Comparison of ENCODE assay signal across 1 cellular context in the genomic region with DNA sequence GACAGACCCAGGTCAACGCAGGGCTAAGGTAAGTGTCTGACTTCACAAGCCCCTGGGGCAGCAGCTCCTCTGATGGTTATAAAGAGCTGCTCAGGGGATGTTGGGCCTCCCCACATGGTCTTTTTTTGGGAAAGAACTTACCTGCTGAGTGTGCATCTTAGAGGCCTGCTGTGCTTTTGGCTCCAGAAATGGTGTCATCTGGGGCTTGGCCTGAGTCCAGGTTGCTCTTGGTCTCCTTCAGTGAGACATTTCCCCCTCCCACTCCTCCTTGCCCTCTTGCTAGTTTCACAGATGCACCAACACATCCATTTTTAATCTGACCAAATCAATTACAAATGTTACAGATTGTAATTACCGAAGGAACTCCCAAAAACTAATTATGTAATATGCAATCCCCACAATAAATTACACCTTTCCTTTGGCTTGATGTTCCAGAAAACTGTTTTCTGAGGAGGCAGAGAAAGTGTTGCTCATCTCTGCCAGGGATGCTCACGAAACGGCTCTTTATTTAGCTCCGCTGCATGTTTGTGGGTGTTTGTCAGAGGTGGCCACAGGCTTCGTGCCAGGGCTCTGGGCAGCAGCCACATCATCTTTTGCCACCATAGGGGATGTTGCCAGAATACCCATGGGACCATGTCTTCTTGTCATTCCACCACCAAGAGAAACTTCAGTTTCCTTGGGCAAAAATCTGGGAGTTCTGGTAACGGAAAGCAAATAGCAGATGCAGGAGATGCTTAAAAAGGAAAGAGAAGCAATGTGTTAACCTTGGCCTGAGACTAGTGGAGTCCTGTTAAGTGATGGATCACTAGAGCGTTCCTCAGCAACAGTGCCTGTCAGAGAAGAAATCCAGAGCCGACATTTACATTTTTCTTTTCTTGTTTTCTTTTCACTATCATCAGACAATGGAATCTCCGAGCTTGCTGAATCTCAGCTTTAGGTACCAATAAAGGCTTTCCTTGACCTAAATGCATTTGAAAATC.
TF ChIP-seq lines count a peak whose summit lies in the region.

No MANE protein-coding gene starts in this region.

TF ChIP-seq in A549, 52 proteins besides CTCF, POLR2A, EP300 and RAD21 (continued from another document):
- TF ChIP-seq, protein P1, sequence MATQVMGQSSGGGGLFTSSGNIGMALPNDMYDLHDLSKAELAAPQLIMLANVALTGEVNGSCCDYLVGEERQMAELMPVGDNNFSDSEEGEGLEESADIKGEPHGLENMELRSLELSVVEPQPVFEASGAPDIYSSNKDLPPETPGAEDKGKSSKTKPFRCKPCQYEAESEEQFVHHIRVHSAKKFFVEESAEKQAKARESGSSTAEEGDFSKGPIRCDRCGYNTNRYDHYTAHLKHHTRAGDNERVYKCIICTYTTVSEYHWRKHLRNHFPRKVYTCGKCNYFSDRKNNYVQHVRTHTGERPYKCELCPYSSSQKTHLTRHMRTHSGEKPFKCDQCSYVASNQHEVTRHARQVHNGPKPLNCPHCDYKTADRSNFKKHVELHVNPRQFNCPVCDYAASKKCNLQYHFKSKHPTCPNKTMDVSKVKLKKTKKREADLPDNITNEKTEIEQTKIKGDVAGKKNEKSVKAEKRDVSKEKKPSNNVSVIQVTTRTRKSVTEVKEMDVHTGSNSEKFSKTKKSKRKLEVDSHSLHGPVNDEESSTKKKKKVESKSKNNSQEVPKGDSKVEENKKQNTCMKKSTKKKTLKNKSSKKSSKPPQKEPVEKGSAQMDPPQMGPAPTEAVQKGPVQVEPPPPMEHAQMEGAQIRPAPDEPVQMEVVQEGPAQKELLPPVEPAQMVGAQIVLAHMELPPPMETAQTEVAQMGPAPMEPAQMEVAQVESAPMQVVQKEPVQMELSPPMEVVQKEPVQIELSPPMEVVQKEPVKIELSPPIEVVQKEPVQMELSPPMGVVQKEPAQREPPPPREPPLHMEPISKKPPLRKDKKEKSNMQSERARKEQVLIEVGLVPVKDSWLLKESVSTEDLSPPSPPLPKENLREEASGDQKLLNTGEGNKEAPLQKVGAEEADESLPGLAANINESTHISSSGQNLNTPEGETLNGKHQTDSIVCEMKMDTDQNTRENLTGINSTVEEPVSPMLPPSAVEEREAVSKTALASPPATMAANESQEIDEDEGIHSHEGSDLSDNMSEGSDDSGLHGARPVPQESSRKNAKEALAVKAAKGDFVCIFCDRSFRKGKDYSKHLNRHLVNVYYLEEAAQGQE (IDR thresholded peaks at IDR 0.05) = no peak
- TF ChIP-seq, protein P2, sequence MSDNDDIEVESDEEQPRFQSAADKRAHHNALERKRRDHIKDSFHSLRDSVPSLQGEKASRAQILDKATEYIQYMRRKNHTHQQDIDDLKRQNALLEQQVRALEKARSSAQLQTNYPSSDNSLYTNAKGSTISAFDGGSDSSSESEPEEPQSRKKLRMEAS (IDR thresholded peaks at IDR 0.05) = no peak
- TF ChIP-seq, protein P3, sequence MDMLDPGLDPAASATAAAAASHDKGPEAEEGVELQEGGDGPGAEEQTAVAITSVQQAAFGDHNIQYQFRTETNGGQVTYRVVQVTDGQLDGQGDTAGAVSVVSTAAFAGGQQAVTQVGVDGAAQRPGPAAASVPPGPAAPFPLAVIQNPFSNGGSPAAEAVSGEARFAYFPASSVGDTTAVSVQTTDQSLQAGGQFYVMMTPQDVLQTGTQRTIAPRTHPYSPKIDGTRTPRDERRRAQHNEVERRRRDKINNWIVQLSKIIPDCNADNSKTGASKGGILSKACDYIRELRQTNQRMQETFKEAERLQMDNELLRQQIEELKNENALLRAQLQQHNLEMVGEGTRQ (IDR thresholded peaks at IDR 0.05) = no peak
- TF ChIP-seq PHF8 (IDR thresholded peaks at IDR 0.05; ENCODE audit: borderline replicate concordance, low read depth) (no peak), ZNF302 (CRISPR knock-in tag; IDR thresholded peaks at IDR 0.05) (no peak), SREBF2 (IDR thresholded peaks at IDR 0.05) (no peak), HEYL (CRISPR knock-in tag; IDR thresholded peaks at IDR 0.05) (no peak), FOXS1 (CRISPR knock-in tag; IDR thresholded peaks at IDR 0.05) (no peak), CBX8 (IDR thresholded peaks at IDR 0.05) (no peak)
- TF ChIP-seq, protein P4, sequence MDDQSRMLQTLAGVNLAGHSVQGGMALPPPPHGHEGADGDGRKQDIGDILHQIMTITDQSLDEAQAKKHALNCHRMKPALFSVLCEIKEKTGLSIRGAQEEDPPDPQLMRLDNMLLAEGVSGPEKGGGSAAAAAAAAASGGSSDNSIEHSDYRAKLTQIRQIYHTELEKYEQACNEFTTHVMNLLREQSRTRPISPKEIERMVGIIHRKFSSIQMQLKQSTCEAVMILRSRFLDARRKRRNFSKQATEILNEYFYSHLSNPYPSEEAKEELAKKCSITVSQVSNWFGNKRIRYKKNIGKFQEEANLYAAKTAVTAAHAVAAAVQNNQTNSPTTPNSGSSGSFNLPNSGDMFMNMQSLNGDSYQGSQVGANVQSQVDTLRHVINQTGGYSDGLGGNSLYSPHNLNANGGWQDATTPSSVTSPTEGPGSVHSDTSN (IDR thresholded peaks at IDR 0.05) = no peak
TF ChIP-seq in A549: peak in this region for 0.
